Comparison of ENCODE assay signal across 1 cellular context in the genomic region with DNA sequence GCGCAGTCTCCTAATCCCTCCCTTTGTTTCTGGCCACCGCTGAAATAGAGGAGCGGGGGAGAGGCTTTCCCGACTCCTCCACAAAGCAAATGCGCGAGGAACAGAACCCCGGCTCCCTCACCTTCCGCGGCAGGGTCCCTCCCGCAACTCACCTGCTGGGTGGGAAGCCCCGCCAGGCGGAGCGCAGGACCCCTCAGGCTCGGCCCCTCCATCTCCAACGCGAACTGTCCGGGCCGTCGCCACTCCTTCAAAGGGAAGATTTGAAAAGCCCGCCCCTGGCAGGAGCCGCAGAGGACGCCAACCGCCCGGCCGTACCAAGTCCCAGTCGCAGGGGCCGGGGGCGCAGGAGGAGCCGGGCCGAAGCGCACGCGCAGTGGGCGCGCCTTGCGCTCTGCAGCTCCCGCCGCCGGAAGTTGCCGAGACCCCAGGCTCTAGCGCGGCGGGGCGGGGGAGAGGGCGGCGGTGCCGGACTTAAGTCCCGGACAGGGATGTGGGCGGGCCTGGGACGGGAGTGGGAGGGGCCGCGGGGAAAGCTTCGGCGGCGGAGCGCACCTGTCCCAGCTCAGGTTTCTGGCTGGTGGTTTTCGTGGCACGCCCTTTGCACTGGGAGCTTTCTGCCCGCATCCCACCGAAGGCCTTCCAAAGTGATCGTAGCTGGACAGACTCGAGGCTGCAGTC.
TF ChIP-seq lines count a peak whose summit lies in the region.

A gene with protein sequence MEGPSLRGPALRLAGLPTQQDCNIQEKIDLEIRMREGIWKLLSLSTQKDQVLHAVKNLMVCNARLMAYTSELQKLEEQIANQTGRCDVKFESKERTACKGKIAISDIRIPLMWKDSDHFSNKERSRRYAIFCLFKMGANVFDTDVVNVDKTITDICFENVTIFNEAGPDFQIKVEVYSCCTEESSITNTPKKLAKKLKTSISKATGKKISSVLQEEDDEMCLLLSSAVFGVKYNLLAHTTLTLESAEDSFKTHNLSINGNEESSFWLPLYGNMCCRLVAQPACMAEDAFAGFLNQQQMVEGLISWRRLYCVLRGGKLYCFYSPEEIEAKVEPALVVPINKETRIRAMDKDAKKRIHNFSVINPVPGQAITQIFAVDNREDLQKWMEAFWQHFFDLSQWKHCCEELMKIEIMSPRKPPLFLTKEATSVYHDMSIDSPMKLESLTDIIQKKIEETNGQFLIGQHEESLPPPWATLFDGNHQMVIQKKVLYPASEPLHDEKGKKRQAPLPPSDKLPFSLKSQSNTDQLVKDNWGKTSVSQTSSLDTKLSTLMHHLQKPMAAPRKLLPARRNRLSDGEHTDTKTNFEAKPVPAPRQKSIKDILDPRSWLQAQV (minus strand): TSS at position 446 of the 678 bp plus-strand sequence. CDS start 234 bp downstream, at position 212.

TF ChIP-seq in GM23338, 12 proteins besides CTCF, POLR2A, EP300 and RAD21 (continued from another document):
- no peak for TF ChIP-seq ZNF331 (CRISPR knock-in tag; IDR thresholded peaks at IDR 0.05; ENCODE audit: low read depth)
- TF ChIP-seq, protein P1, sequence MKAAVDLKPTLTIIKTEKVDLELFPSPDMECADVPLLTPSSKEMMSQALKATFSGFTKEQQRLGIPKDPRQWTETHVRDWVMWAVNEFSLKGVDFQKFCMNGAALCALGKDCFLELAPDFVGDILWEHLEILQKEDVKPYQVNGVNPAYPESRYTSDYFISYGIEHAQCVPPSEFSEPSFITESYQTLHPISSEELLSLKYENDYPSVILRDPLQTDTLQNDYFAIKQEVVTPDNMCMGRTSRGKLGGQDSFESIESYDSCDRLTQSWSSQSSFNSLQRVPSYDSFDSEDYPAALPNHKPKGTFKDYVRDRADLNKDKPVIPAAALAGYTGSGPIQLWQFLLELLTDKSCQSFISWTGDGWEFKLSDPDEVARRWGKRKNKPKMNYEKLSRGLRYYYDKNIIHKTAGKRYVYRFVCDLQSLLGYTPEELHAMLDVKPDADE (IDR thresholded peaks at IDR 0.05) = no peak; the same call in 1 of the 2 replicates
